In the genomic region with DNA sequence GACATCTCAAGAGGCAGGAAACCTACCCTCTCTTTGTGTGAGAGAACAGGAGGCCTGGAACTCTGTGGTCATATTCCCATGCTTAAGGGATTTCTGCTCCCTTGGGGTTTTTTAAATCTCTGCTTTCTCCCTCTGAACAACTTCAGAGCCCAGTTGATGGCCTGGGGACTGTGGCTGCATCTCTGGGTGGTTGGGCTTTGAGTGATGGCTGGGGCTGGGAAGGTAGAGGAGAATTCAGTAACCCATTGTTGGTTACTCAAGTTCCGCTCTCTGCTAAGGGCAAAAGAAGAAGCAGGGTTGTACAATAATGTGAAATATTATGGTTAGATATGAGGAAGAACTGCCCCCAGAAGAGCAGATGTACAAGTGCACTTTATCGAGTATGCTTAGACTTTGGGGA, we compare ENCODE assay signal across 26 cellular contexts.
"Had no signal": no experiment of that assay in that cellular context is flagged by ENCODE, and none has a peak within 500 bp of the region (broad histone marks: within the 10 kb centered on the region; RNA-seq: fewer than 3 reads in every experiment).

No MANE protein-coding gene starts in this region.

- H3K27me3 ChIP-seq: adrenal gland, ascending aorta, brain microvascular endothelial cell, sigmoid colon had no signal

- H3K27ac ChIP-seq: adrenal gland, ascending aorta, brain microvascular endothelial cell, hepatocyte, sigmoid colon, WERI-Rb-1 had no signal

- H3K9me3 Mint-ChIP-seq: activated CD4-positive, alpha-beta T cell treated with anti-CD3 and anti-CD28 coated beads, Interleukin-2, amount 10 ng/mL, durations not matched to agents 7 days and 5 days; activated CD8-positive, alpha-beta T cell treated with anti-CD3 and anti-CD28 coated beads for 36 hours; activated T-helper 17 cell treated with anti-CD3 and anti-CD28 coated beads, Interleukin-2, amount 50 U/mL, for 72 hours; immature natural killer cell; naive thymus-derived CD4-positive, alpha-beta T cell; neural crest cell; T-helper 2 cell treated with Interferon-gamma antibody and Interleukin-4, amounts not matched to agents 5 μg/mL and 100 μg/mL, for 36 hours had no signal

- ATAC-seq: activated CD8-positive, alpha-beta T cell treated with anti-CD3 and anti-CD28 coated beads for 36 hours; activated T-helper 17 cell treated with anti-CD3 and anti-CD28 coated beads, Interleukin-2, amount 50 U/mL, for 72 hours; left lobe of liver; naive thymus-derived CD4-positive, alpha-beta T cell had no signal

- H3K4me3 ChIP-seq: adrenal gland, ascending aorta, hepatocyte, lung, sigmoid colon, smooth muscle cell had no signal

- H3K27ac Mint-ChIP-seq: activated CD4-positive, alpha-beta T cell treated with anti-CD3 and anti-CD28 coated beads, Interleukin-2, amount 10 ng/mL, durations not matched to agents 7 days and 5 days; activated CD8-positive, alpha-beta T cell treated with anti-CD3 and anti-CD28 coated beads for 36 hours; activated naive CD8-positive, alpha-beta T cell; activated T-helper 17 cell treated with anti-CD3 and anti-CD28 coated beads, Interleukin-2, amount 50 U/mL, for 72 hours; immature natural killer cell; naive thymus-derived CD4-positive, alpha-beta T cell; T-helper 2 cell treated with Interferon-gamma antibody and Interleukin-4, amounts not matched to agents 5 μg/mL and 100 μg/mL, for 36 hours had no signal

- DNase-seq: activated CD4-positive, alpha-beta T cell treated with anti-CD3 and anti-CD28 coated beads, Interleukin-2, amount 10 ng/mL, durations not matched to agents 7 days and 5 days; activated CD4-positive, CD25-positive, alpha-beta regulatory T cell treated with anti-CD3 and anti-CD28 coated beads, Interleukin-2, amount 50 U/mL, for 72 hours; activated CD8-positive, alpha-beta T cell treated with anti-CD3 and anti-CD28 coated beads for 36 hours; activated naive CD4-positive, alpha-beta T cell; activated T-cell treated with anti-CD3 and anti-CD28 coated beads, Interleukin-2, amount 50 U/mL, for 1 hour; adrenal gland; brain microvascular endothelial cell; caudate nucleus; effector memory CD4-positive, alpha-beta T cell; foreskin melanocyte; immature natural killer cell; naive thymus-derived CD4-positive, alpha-beta T cell; retina; sigmoid colon; stimulated activated CD4-positive, alpha-beta T cell treated with anti-CD3 and anti-CD28 coated beads, Interleukin-2, amount 100 ng/mL, for 48 hours; stimulated activated naive CD4-positive, alpha-beta T cell treated with Interleukin-2 at 50 U/mL for 16 hours; WERI-Rb-1 had no signal

- H3K4me1 Mint-ChIP-seq: activated T-helper 17 cell treated with anti-CD3 and anti-CD28 coated beads, Interleukin-2, amount 50 U/mL, for 72 hours; immature natural killer cell; neural crest cell had no signal

- H3K4me3 Mint-ChIP-seq: activated CD4-positive, alpha-beta T cell treated with anti-CD3 and anti-CD28 coated beads, Interleukin-2, amount 10 ng/mL, durations not matched to agents 7 days and 5 days; activated CD8-positive, alpha-beta T cell treated with anti-CD3 and anti-CD28 coated beads for 36 hours; activated naive CD8-positive, alpha-beta T cell; activated T-helper 17 cell treated with anti-CD3 and anti-CD28 coated beads, Interleukin-2, amount 50 U/mL, for 72 hours; immature natural killer cell; naive thymus-derived CD4-positive, alpha-beta T cell; neural crest cell; T-helper 2 cell treated with Interferon-gamma antibody and Interleukin-4, amounts not matched to agents 5 μg/mL and 100 μg/mL, for 36 hours had no signal

- H3K36me3 Mint-ChIP-seq: activated naive CD8-positive, alpha-beta T cell; immature natural killer cell; naive thymus-derived CD4-positive, alpha-beta T cell had no signal
